ENCODE assay signal across 8 cellular contexts in the genomic region with DNA sequence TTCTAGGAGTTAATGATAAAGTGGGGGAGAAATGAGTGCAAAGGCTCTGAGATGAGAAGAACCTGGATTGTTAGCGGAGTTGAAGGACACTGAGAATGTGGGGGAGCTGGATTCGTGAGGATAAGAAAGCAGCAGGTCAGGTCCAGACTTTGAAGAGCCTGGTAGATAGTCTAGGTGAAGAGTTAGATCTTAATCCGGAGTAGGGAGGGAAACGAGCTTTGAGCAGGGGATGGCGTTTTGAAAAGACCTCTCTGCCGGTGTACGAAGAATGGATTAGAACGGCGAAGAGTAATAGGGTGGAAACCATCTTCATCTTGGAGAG. TPM values are rescaled to one million over a fixed set of nuclear protein-coding genes. Genes with fewer than 3 reads are reported as not detected.
DNase-seq lines count a peak whose midpoint lies in the region; ATAC-seq and TF ChIP-seq lines count a peak whose summit lies in the region.

No MANE protein-coding gene starts in this region.

- peaks cover 10% of the 10 kb centered on the region for H3K27me3 ChIP-seq in GM23338 (ENCODE audit: insufficient read depth)
- H3K27me3 ChIP-seq in WERI-Rb-1 (ENCODE audit: insufficient read depth, low read depth, severe bottlenecking), result no peaks in the 10 kb centered on the region
- H3K27me3 ChIP-seq in skeletal muscle satellite cell (ENCODE audit: control insufficient read depth, insufficient read depth, low read length), result no peaks in the 10 kb centered on the region

- H3K9me3 ChIP-seq in WERI-Rb-1 (ENCODE audit: severe bottlenecking), result peaks cover 8% of the 10 kb centered on the region
- no peaks in the 10 kb centered on the region for H3K9me3 ChIP-seq in skeletal muscle satellite cell (replicated peaks; ENCODE audit: low read length)

- peak overlapping the region; percentile 60 for H3K4me2 ChIP-seq in GM23338
- peak overlapping the region; percentile 68 for H3K4me2 ChIP-seq in skeletal muscle satellite cell (ENCODE audit: low read length)

- H3K9me2 ChIP-seq in GM23338 (ENCODE audit: insufficient read depth), result peaks cover 5% of the 10 kb centered on the region; the same call in 1 of the 2 replicates

- peak overlapping the region; percentile 64; the same call in 1 of the 2 replicates for H2AFZ ChIP-seq in GM23338

- H3K36me3 ChIP-seq in GM23338 (ENCODE audit: insufficient read depth) (peaks cover 11% of the 10 kb centered on the region; the same call in 1 of the 2 replicates), WERI-Rb-1 (peaks cover 23% of the 10 kb centered on the region), skeletal muscle satellite cell (ENCODE audit: insufficient read depth, low read length) (peaks cover 6% of the 10 kb centered on the region)

- peaks cover 32% of the 10 kb centered on the region for H3K4me1 ChIP-seq in GM23338 (ENCODE audit: insufficient read depth)
- peaks cover 34% of the 10 kb centered on the region for H3K4me1 ChIP-seq in skeletal muscle satellite cell (ENCODE audit: control insufficient read depth, insufficient read depth, low read length)

- TF ChIP-seq CTCF in GM23338 (conservative IDR thresholded peaks at IDR 0.05; ENCODE audit: low read depth in 2 of 2) (no peak), WERI-Rb-1 (IDR thresholded peaks at IDR 0.05; ENCODE audit: low read depth, low read length) (no peak), foreskin fibroblast (IDR thresholded peaks at IDR 0.05; ENCODE audit: low read depth, low read length) (no peak)

- peaks cover 20% of the 10 kb centered on the region for H4K20me1 ChIP-seq in GM23338 (replicated peaks; ENCODE audit: insufficient read depth)

- H3K4me3 ChIP-seq in GM23338 (peak overlapping the region; percentile 89), WERI-Rb-1 (ENCODE audit: low read depth, low read length) (no peak overlapping the region), foreskin fibroblast (ENCODE audit: low read depth in 1 of 2, low read length in 2 of 2) (peak overlapping the region; percentile 52 to 93), skeletal muscle satellite cell (ENCODE audit: low read length) (peak overlapping the region; percentile 82)

- H3K4me1 Mint-ChIP-seq in GM23338, result peaks cover 34% of the 10 kb centered on the region

- H3K4me3 Mint-ChIP-seq in GM23338, result peak overlapping the region; percentile 59

- H3K9ac ChIP-seq in skeletal muscle satellite cell (ENCODE audit: low read depth, low read length), result peak overlapping the region; percentile 98

- ATAC-seq in GM23338 (no peak), HG03095 (IDR thresholded peaks at IDR 0.05; ENCODE audit: unreplicated experiment) (no peak), GM21786 (IDR thresholded peaks at IDR 0.05; ENCODE audit: unreplicated experiment) (no peak), HG02642 (IDR thresholded peaks at IDR 0.05; ENCODE audit: poor library complexity, unreplicated experiment) (no peak)

- H3K27ac Mint-ChIP-seq in GM23338, result peak overlapping the region; percentile 85; the same call in 1 of the 2 replicates

- H3K79me2 ChIP-seq in GM23338 (replicated peaks; ENCODE audit: insufficient read depth), result peaks cover 41% of the 10 kb centered on the region

- H3K9me3 Mint-ChIP-seq in GM23338, result peaks cover 12% of the 10 kb centered on the region; the same call in 2 of the 3 replicates

- peaks cover 12% of the 10 kb centered on the region for H3F3A ChIP-seq in GM23338 (replicated peaks; ENCODE audit: low read depth)

- H3K36me3 Mint-ChIP-seq in GM23338 (ENCODE audit: low read depth), result peaks cover 22% of the 10 kb centered on the region

- H3K27ac ChIP-seq in GM23338 (ENCODE audit: low read depth) (no peak overlapping the region), WERI-Rb-1 (peak overlapping the region; percentile 52)

- DNase-seq in GM23338 (ENCODE audit: low spot score), result peak; percentile 16
- DNase-seq in WERI-Rb-1, result no peak
- no peak for DNase-seq in foreskin fibroblast
- no peak for DNase-seq in NCI-H510A (lab: John Stamatoyannopoulos, UW)

- peaks cover 25% of the 10 kb centered on the region for H3K27me3 Mint-ChIP-seq in GM23338 (ENCODE audit: insufficient read depth, low read depth, poor library complexity)

TF ChIP-seq in GM23338, 12 proteins besides CTCF, POLR2A, EP300 and RAD21 (continues in another document):
- no peak for TF ChIP-seq REST (IDR thresholded peaks at IDR 0.05; ENCODE audit: unreplicated experiment)
- no peak for TF ChIP-seq EZH2 (IDR thresholded peaks at IDR 0.05; ENCODE audit: low read depth, unreplicated experiment)
- no peak for TF ChIP-seq STAT1 (IDR thresholded peaks at IDR 0.05; ENCODE audit: unreplicated experiment)
- TF ChIP-seq NANOG (IDR thresholded peaks at IDR 0.05; ENCODE audit: borderline replicate concordance), result no peak
- TF ChIP-seq, protein P1, sequence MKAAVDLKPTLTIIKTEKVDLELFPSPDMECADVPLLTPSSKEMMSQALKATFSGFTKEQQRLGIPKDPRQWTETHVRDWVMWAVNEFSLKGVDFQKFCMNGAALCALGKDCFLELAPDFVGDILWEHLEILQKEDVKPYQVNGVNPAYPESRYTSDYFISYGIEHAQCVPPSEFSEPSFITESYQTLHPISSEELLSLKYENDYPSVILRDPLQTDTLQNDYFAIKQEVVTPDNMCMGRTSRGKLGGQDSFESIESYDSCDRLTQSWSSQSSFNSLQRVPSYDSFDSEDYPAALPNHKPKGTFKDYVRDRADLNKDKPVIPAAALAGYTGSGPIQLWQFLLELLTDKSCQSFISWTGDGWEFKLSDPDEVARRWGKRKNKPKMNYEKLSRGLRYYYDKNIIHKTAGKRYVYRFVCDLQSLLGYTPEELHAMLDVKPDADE (IDR thresholded peaks at IDR 0.05), result no peak; the same call in 1 of the 2 replicates

RNA-seq across cellular contexts. Expression of gene PHF20, which starts 0.5 kb away (rescaled TPM):
- total RNA-seq in GM23338 (2014; rRNA removed; shearing (Covaris generic)), result 56.6 and 71.8 TPM in 2 replicates
- polyA plus RNA-seq in GM23338 (2016; fragmentation: Nextera tagmentation; extraction: Ambion mirVana), result 103 TPM in 2 replicates
- 22.3 and 28.9 TPM in 2 replicates for total RNA-seq in skeletal muscle satellite cell (2012; rRNA removed)

RNA-seq across cellular contexts. Expression of gene RBM39, which starts 29.3 kb away (rescaled TPM):
- 248 and 259 TPM in 2 replicates for total RNA-seq in GM23338 (2014; rRNA removed; shearing (Covaris generic))
- 413 and 420 TPM in 2 replicates for polyA plus RNA-seq in GM23338 (2016; fragmentation: Nextera tagmentation; extraction: Ambion mirVana)
- total RNA-seq in skeletal muscle satellite cell (2012; rRNA removed), result 181 and 214 TPM in 2 replicates
